ENCODE assay signal across 8 cellular contexts in genomic region chr6:70955441-70956190, GRCh38. TPM values are rescaled to one million over a fixed set of nuclear protein-coding genes. Genes with fewer than 3 reads are reported as not detected.
DNase-seq lines count a peak whose midpoint lies in the region; ATAC-seq and TF ChIP-seq lines count a peak whose summit lies in the region.

No MANE protein-coding gene starts in this region.

- CTCF ChIA-PET in AG04450 (lab: Charles Lee), result interaction anchor here (0.5 to 2.2 kb wide), 22 partner anchors 11 to 734 kb away, joined by 3 to 17 read pairs (median 4); no protein-coding TSS in a partner anchor

- peak; percentile 93 for ATAC-seq in GM18868 (IDR thresholded peaks at IDR 0.05; ENCODE audit: unreplicated experiment)
- peak; percentile 91 for ATAC-seq in HG03103 (IDR thresholded peaks at IDR 0.05; ENCODE audit: low read depth, unreplicated experiment)

- H3K9me3 ChIP-seq in AG04450 (ENCODE audit: control insufficient read depth, insufficient read depth, low read length), result no peaks in the 10 kb centered on the region

- peaks cover 70% of the 10 kb centered on the region for H3K27me3 Mint-ChIP-seq in chondrocyte (ENCODE audit: low read depth)

- no peak overlapping the region for H3K27ac ChIP-seq in AG04450 (ENCODE audit: low read depth, low read length)

- peaks cover 48% of the 10 kb centered on the region for H3K27me3 ChIP-seq in AG04450 (ENCODE audit: control insufficient read depth, insufficient read depth, low read length)

- peaks cover 10% of the 10 kb centered on the region for H3K4me1 Mint-ChIP-seq in chondrocyte (ENCODE audit: low read depth)

- no peak overlapping the region for H3K27ac Mint-ChIP-seq in chondrocyte (ENCODE audit: unreplicated experiment)

- POLR2A ChIA-PET in AG04450 (lab: Yijun Ruan, JAX), result no interaction called here

- H3K36me3 Mint-ChIP-seq in chondrocyte (ENCODE audit: low read depth), result peaks cover 2% of the 10 kb centered on the region

- peak; percentile 27 for DNase-seq in AG04450 (ENCODE audit: low read depth, low spot score)
- peak; percentile 88 for DNase-seq in NCI-H2196 (lab: John Stamatoyannopoulos, UW; ENCODE audit: unreplicated experiment)
- DNase-seq in activated CD4-positive, alpha-beta T cell treated with anti-CD3 and anti-CD28 coated beads for 1 hour, result peak; percentile 69
- DNase-seq in chondrocyte (ENCODE audit: low spot score), result peak; percentile 95
- peak; percentile 86 for DNase-seq in kidney tubule cell (ENCODE audit: low spot score)
- DNase-seq in stimulated activated CD4-positive, alpha-beta T cell treated with anti-CD3 and anti-CD28 coated beads, Interleukin-15, amount 100 ng/mL, for 48 hours (ENCODE audit: low read depth in 2 of 2), result peak; percentile 71 to 81

- H3K9me3 Mint-ChIP-seq in chondrocyte (ENCODE audit: low read depth), result no peaks in the 10 kb centered on the region

- peak; percentile 78 for TF ChIP-seq CTCF in AG04450 (IDR thresholded peaks at IDR 0.05; ENCODE audit: low read depth, low read length)
- TF ChIP-seq CTCF in chondrocyte (IDR thresholded peaks at IDR 0.05), result peak; percentile 95

- peak overlapping the region; percentile 49 for H3K4me3 ChIP-seq in AG04450 (ENCODE audit: low read depth, low read length)

- peak overlapping the region; percentile 74 for H3K4me3 Mint-ChIP-seq in chondrocyte (ENCODE audit: unreplicated experiment)

RNA-seq across cellular contexts. Expression of gene B3GAT2, which starts 1.2 kb away (rescaled TPM):
- 0.04 and 0.11 TPM in 2 replicates for polyA plus RNA-seq in AG04450 (2011; rRNA removed)
- polyA minus RNA-seq in AG04450 (2011; rRNA and poly(A)+ RNA removed), result not detected in 2 replicates
- total RNA-seq in chondrocyte, result 0.02 TPM in 1 of 3 replicates, not detected in the others

Comparison
In these comparisons a context has a peak if more than half of its experiments do, and no peak if none do; other contexts are left out.
1. DNase-seq: peak in every context shown above with its lines; median percentile 95 in chondrocyte; 88 in NCI-H2196; 86 in kidney tubule cell; 76 in stimulated activated CD4-positive, alpha-beta T cell treated with anti-CD3 and anti-CD28 coated beads, Interleukin-15, amount 100 ng/mL, for 48 hours; 69 in activated CD4-positive, alpha-beta T cell treated with anti-CD3 and anti-CD28 coated beads for 1 hour; 27 in AG04450.